In the genomic region with DNA sequence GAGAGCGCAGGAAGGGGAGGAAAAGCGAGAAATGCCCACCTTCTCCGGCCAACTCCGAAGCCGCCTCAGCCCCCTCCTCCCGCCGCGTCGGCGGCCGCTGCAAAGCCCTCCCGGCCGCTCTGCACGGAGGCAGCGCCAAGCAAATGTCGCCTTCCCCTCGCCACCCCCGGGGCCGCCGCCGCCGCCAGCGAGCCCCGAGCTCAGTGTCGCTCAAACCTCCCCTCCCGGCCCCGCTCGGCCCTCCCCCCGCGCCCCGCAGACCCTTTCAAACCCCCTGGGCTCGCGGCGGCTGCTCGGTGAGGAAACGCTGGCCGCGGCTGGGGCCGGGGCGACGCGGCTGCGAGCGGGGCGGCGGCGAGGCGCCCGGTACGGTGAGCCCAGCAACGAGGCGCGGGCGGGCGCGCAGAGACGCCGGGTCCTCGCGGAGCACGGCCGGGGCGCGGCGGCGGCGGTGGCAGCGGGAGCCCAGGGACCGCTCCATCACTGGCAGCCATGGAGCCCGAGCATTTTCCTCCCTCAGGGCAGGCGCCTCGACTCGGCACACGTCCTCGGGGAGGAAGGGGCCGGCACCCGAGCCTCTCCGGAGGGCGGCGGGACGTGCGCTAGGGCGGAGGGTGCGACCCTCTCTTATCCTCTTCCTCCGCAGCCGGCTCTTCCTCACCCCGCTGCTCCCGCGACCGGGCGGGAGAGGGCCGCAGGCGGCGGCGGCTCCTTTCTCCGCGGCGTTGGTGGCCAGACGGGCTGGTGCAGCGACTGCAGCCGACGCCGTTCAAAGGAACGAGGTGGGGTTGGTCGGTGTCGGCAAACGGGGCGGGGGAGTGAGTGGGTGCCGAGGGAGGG, we compare ENCODE assay signal across 8 cellular contexts. TPM values are rescaled to one million over a fixed set of nuclear protein-coding genes. Genes with fewer than 3 reads are reported as not detected.
DNase-seq lines count a peak whose midpoint lies in the region; ATAC-seq, FAIRE-seq and TF ChIP-seq lines count a peak whose summit lies in the region.

No MANE protein-coding gene starts in this region.

- DNase-seq in NCI-H2227 (lab: John Stamatoyannopoulos, UW; ENCODE audit: unreplicated experiment): peak; percentile 57
- no peak for DNase-seq in NCI-H2227 treated with DMSO at 0.1 percent for 48 hours (lab: John Stamatoyannopoulos, UW)
- DNase-seq in T-helper 2 cell: peak; percentile 14 to 55 (median 20)
- DNase-seq in bronchial epithelial cell (ENCODE audit: low read depth): no peak
- DNase-seq in left lobe of liver (ENCODE audit: low spot score): no peak
- peak in 2 of 3 experiments; percentile 6 to 13 for DNase-seq in stimulated activated CD4-positive, alpha-beta T cell treated with anti-CD3 and anti-CD28 coated beads, TNF-alpha, amount 100 ng/mL, for 24 hours (ENCODE audit: low read depth in 3 of 3)
- DNase-seq in NCI-H774 (lab: John Stamatoyannopoulos, UW): no peak

- FAIRE-seq in bronchial epithelial cell (lab: Jason Lieb, UNC): no peak

- TF ChIP-seq CTCF in bronchial epithelial cell (IDR thresholded peaks at IDR 0.05; ENCODE audit: insufficient read depth, low read length, severe bottlenecking): no peak

- peak overlapping the region; percentile 89 for H3K4me3 ChIP-seq in bronchial epithelial cell (ENCODE audit: low read depth, low read length)

- ATAC-seq in HG03039 (IDR thresholded peaks at IDR 0.05; ENCODE audit: unreplicated experiment) (peak; percentile 14), left lobe of liver (peak; percentile 46)

- no peaks in the 10 kb centered on the region for H3K36me3 ChIP-seq in bronchial epithelial cell (ENCODE audit: control insufficient read depth, insufficient read depth, low read length)

- no peaks in the 10 kb centered on the region for H3K27me3 ChIP-seq in bronchial epithelial cell (ENCODE audit: control insufficient read depth, insufficient read depth, low read length)

RNA-seq across cellular contexts. Expression of a gene that starts 0.5 kb away (rescaled TPM):
- total RNA-seq in bronchial epithelial cell (67.3 and 70.8 TPM in 2 replicates), left lobe of liver (31.5 TPM)

Comparison
In these comparisons a context has a peak if more than half of its experiments do, and no peak if none do; other contexts are left out.
1. DNase-seq: peak in NCI-H2227 (single experiment), T-helper 2 cell (5 of 5) and stimulated activated CD4-positive, alpha-beta T cell treated with anti-CD3 and anti-CD28 coated beads, TNF-alpha, amount 100 ng/mL, for 24 hours (2 of 3); none in NCI-H2227 treated with DMSO at 0.1 percent for 48 hours (single experiment), bronchial epithelial cell (single experiment), left lobe of liver (single experiment) and NCI-H774 (single experiment).